8 cellular contexts compared by ENCODE assay signal in the genomic region with DNA sequence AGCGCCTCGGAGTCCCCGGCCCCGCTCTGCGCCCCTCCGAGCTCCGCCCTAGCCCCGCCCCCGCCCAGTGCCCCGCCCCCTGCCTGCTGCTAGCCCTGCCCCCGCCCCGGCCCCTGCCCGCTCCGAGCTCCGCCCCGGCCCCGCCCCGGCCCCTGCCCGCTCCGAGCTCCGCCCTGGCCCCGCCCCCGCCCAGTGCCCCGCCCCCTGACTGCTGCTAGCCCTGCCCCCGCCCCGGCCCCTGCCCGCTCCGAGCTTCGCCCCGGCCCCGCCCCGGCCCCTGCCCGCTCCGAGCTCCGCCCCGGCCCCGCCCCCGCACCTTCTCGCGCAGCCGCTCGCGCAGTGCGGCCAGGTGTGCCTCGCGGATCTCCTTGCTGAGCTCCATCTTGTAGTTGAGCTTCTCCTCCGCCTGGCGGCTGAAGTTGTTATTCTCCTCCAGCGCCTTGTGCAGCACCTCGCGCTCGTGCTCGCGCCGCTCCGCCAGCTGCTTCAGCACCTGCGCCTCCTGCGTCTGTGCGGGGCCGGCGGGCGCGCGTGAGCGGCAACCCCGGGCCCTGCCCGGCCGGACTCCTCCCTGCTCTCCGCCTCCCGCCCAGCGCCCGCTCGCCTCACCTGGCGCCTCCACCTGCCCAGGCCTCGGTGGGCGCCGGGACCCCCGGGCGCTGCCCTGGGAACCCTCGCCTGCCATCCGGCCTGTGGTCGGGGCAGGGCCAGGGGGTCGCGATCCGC. TPM values are rescaled to one million over a fixed set of nuclear protein-coding genes. Genes with fewer than 3 reads are reported as not detected.
DNase-seq lines count a peak whose midpoint lies in the region; ATAC-seq, FAIRE-seq and TF ChIP-seq lines count a peak whose summit lies in the region.

No MANE protein-coding gene starts in this region.

- no peaks in the 10 kb centered on the region for H3K9me3 ChIP-seq in HCT116 (ENCODE audit: control insufficient read depth in 1 of 2, insufficient read depth in 1 of 2, low read depth in 1 of 2, low read length in 2 of 2)
- no peaks in the 10 kb centered on the region for H3K9me3 ChIP-seq in adipocyte (ENCODE audit: control insufficient read depth, low read length)
- H3K9me3 ChIP-seq in left ventricle myocardium inferior (replicated peaks): no peaks in the 10 kb centered on the region

- intact Hi-C loops in HCT116 (cut with micrococcal nuclease) (loop anchor here (5.0 kb wide), 1 partner anchor 105 kb away; the partner anchor contains the start of gene PTK6), left ventricle myocardium inferior (cut with micrococcal nuclease) (no loop called here)

- POLR2A ChIA-PET in GM10248 (lab: Yijun Ruan, JAX) (interaction anchor here (0.6 to 1.6 kb wide), 7 partner anchors 15 to 339 kb away, joined by 3 to 9 read pairs (median 4); partner anchors contain the start of genes GMEB2, RTEL1 and TPD52L2), HCT116 (lab: Charles Lee) (interaction anchor here (0.6 to 2.2 kb wide), 16 partner anchors 10 to 223 kb away, joined by 3 to 12 read pairs (median 4); partner anchors contain the start of genes ARFRP1, HELZ2, RTEL1 and STMN3)

- TF ChIP-seq CTCF in GM10248 (IDR thresholded peaks at IDR 0.05; ENCODE audit: control extremely low read depth, extremely low read depth, low read depth, missing control alignments) (no peak), HCT116 (IDR thresholded peaks at IDR 0.05 in 2 of 3, conservative IDR thresholded peaks at IDR 0.05 in 1 of 3; ENCODE audit: borderline replicate concordance in 1 of 3, insufficient read depth in 1 of 3, low read depth in 2 of 3, low read length in 2 of 3) (peak in 2 of 3 experiments; percentile 36 to 52; a peak in 4 of 6 replicates), left ventricle myocardium inferior (IDR thresholded peaks at IDR 0.05; ENCODE audit: borderline replicate concordance) (peak; percentile 55)

- peak; percentile 83 for ATAC-seq in HCT116

- H3K36me3 ChIP-seq in HCT116 (ENCODE audit: control insufficient read depth in 1 of 2, insufficient read depth in 2 of 2, low read length in 2 of 2) (peaks cover 0 to 8% of the 10 kb centered on the region in 2 experiments; a peak in 1 of 4 replicates), adipocyte (ENCODE audit: control insufficient read depth, insufficient read depth, low read length, severe bottlenecking) (no peaks in the 10 kb centered on the region), left ventricle myocardium inferior (no peaks in the 10 kb centered on the region)

- peak overlapping the region; percentile 87 for H3K4me2 ChIP-seq in HCT116 (ENCODE audit: low read length)

- H3K4me1 ChIP-seq in HCT116 (ENCODE audit: control insufficient read depth in 1 of 2, insufficient read depth in 2 of 2, low read length in 2 of 2): peaks cover 11 to 34% of the 10 kb centered on the region in 2 experiments
- no peaks in the 10 kb centered on the region for H3K4me1 ChIP-seq in adipocyte (ENCODE audit: control insufficient read depth, insufficient read depth, low read length)
- H3K4me1 ChIP-seq in left ventricle myocardium inferior: peaks cover 33% of the 10 kb centered on the region

- no peak for FAIRE-seq in urothelium cell line (lab: Jason Lieb, UNC)

- peaks cover under 1% of the 10 kb centered on the region; the same call in 1 of the 2 replicates for H3K79me2 ChIP-seq in HCT116 (ENCODE audit: insufficient read depth, low read length)

- DNase-seq in GM10248 (ENCODE audit: extremely low spot score) (peak; percentile 97), HCT116 (ENCODE audit: low read depth, low spot score) (peak; percentile 79), NCI-H1048 (lab: John Stamatoyannopoulos, UW) (peak; percentile 89), T follicular helper cell (ENCODE audit: low read depth) (peak; percentile 95), adipocyte (ENCODE audit: low read depth) (peak; percentile 95), left ventricle myocardium inferior (peak; percentile 90), putamen (ENCODE audit: low spot score) (peak; percentile 77), urothelium cell line (ENCODE audit: low spot score) (peak; percentile 85)

- RAD21 ChIA-PET in HCT116 (lab: Charles Lee; ENCODE audit: low non-redundant PET in 1 of 2, low total read pairs in 2 of 2, uncharacterized antibody in 2 of 2, unreplicated experiment in 2 of 2): interaction anchor here (0.5 to 1.8 kb wide), 7 partner anchors 40 to 104 kb away, joined by 3 to 14 read pairs (median 3); partner anchors contain the start of genes HELZ2 (in 1 of the 2) and PTK6 (in 1 of the 2)

- H3K4me3 ChIP-seq in HCT116 (replicated peaks in 1 of 2; ENCODE audit: low read depth in 1 of 2, low read length in 2 of 2): peak overlapping the region; percentile 40 to 59
- H3K4me3 ChIP-seq in adipocyte (ENCODE audit: low read length): peak overlapping the region; percentile 69
- peak overlapping the region; percentile 74 for H3K4me3 ChIP-seq in left ventricle myocardium inferior

- H4K20me1 ChIP-seq in HCT116 (ENCODE audit: insufficient read depth): no peaks in the 10 kb centered on the region

- peak overlapping the region; percentile 98 for H3K27ac ChIP-seq in HCT116 (ENCODE audit: low read depth, low read length)
- H3K27ac ChIP-seq in left ventricle myocardium inferior (replicated peaks): peak overlapping the region; percentile 97

- TF ChIP-seq RAD21 in HCT116 (IDR thresholded peaks at IDR 0.05; ENCODE audit: low read depth): no peak; the same call in 1 of the 2 replicates

- no TSS peak for BruUV-seq in HCT116 (replicated peaks; lab: Mats Ljungman, UMichigan)

- H2AFZ ChIP-seq in HCT116 (ENCODE audit: low read depth, low read length, poor library complexity, severe bottlenecking): no peak overlapping the region

- CTCF ChIA-PET in GM10248 (lab: Yijun Ruan, JAX): interaction anchor here (0.7 to 2.0 kb wide), 23 partner anchors 10 to 332 kb away, joined by 3 to 11 read pairs (median 3); partner anchors contain the start of genes ARFRP1, PTK6, RTEL1 and ZGPAT
- CTCF ChIA-PET in HCT116 (lab: Charles Lee): interaction anchor here (0.6 to 1.4 kb wide), 14 partner anchors 10 to 332 kb away, joined by 3 to 12 read pairs (median 4); partner anchors contain the start of genes GMEB2, PTK6, RTEL1 and STMN3

- H3K27me3 ChIP-seq in HCT116 (ENCODE audit: insufficient read depth, low read length) (no peaks in the 10 kb centered on the region), adipocyte (replicated peaks; ENCODE audit: control insufficient read depth, insufficient read depth, low read length) (no peaks in the 10 kb centered on the region), left ventricle myocardium inferior (ENCODE audit: low read depth) (no peaks in the 10 kb centered on the region)

- H3K9ac ChIP-seq in HCT116 (ENCODE audit: low read length) (peak overlapping the region; percentile 72), adipocyte (ENCODE audit: low read length) (no peak overlapping the region)

- TF ChIP-seq POLR2A in HCT116 (IDR thresholded peaks at IDR 0.05; ENCODE audit: borderline replicate concordance, extremely low read depth, insufficient read depth, insufficient read length): peak; percentile 30

- no peaks in the 10 kb centered on the region for H3K9me2 ChIP-seq in HCT116 (ENCODE audit: insufficient read depth)

TF ChIP-seq in HCT116, 20 proteins besides CTCF, POLR2A, EP300 and RAD21 (continues in another document):
- peak; percentile 77 for TF ChIP-seq POLR2AphosphoS5 (IDR thresholded peaks at IDR 0.05; ENCODE audit: low read depth, low read length)
- TF ChIP-seq YY1 (IDR thresholded peaks at IDR 0.05; ENCODE audit: extremely low read depth, insufficient replicate concordance, low read depth, low read length): peak; percentile 44
- TF ChIP-seq ELF1 (IDR thresholded peaks at IDR 0.05; ENCODE audit: borderline replicate concordance, low read depth): no peak
- TF ChIP-seq ZBTB33 (IDR thresholded peaks at IDR 0.05; ENCODE audit: extremely low read depth, insufficient replicate concordance, low read length): no peak

RNA-seq across cellular contexts. Expression of gene STMN3, which starts 11.3 kb away (rescaled TPM):
- total RNA-seq in HCT116 (2021; ENCODE audit: unreplicated experiment) (138 TPM), left ventricle myocardium inferior (4.6 TPM)
- 76.1 and 97.1 TPM in 2 replicates for polyA plus RNA-seq in HCT116 (2012)

RNA-seq across cellular contexts. Expression of gene GMEB2, which starts 15.1 kb away (rescaled TPM):
- total RNA-seq in HCT116 (2021; ENCODE audit: unreplicated experiment): 13.9 TPM
- polyA plus RNA-seq in HCT116 (2012): 10.0 and 10.2 TPM in 2 replicates
- total RNA-seq in left ventricle myocardium inferior: 5.3 TPM

RNA-seq across cellular contexts. Expression of gene RTEL1, which starts 16.2 kb away (rescaled TPM):
- 58.0 TPM for total RNA-seq in HCT116 (2021; ENCODE audit: unreplicated experiment)
- 24.9 and 26.1 TPM in 2 replicates for polyA plus RNA-seq in HCT116 (2012)
- 9.6 TPM for total RNA-seq in left ventricle myocardium inferior

RNA-seq across cellular contexts. Expression of gene TNFRSF6B, which starts 54.5 kb away (rescaled TPM):
- total RNA-seq in HCT116 (2021; ENCODE audit: unreplicated experiment) (147 TPM), left ventricle myocardium inferior (0.27 TPM)
- polyA plus RNA-seq in HCT116 (2012): 342 and 380 TPM in 2 replicates

Comparison
In these comparisons a context has a peak if more than half of its experiments do, and no peak if none do; other contexts are left out.
1. Peak in every context shown above with its lines: DNase-seq, ATAC-seq, H3K4me3 ChIP-seq and H3K27ac ChIP-seq.
2. RNA of gene STMN3, which starts 11.3 kb away (total RNA-seq): 138 TPM in HCT116 (single experiment); 4.6 TPM in left ventricle myocardium inferior (single experiment); every median in the first group is over 10 times any median in the second.